In the genomic region with DNA sequence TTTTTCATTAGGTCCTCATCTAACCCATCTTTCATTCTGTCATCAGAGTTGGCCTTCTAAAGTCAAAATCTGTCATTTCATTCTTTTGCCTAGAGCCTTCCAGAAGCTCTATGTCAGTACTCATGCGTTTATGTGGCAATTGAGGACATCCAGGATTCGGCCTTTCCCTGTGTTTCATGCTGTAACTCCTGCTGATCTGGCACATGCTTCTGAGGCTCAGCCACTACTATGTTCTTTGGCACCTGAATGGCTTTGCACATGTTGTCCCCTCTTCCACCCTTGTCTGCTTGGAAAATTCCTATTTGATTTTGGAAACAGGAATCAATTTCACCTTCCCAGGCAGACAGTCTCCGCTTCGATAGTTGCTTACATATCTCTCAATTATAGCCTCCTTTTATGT, we compare ENCODE assay signal across 23 cellular contexts.
"Had no signal": no experiment of that assay in that cellular context is flagged by ENCODE, and none has a peak within 500 bp of the region (broad histone marks: within the 10 kb centered on the region; RNA-seq: fewer than 3 reads in every experiment).

No MANE protein-coding gene starts in this region.

- H3K36me3 ChIP-seq: prostate gland, right atrium auricular region, thyroid gland had no signal

- H3K4me3 ChIP-seq: heart right ventricle, prostate gland, right atrium auricular region, sigmoid colon, stomach, thyroid gland had no signal

- H3K4me1 ChIP-seq: heart right ventricle, prostate gland, right atrium auricular region, sigmoid colon, stomach, thyroid gland had no signal

- DNase-seq: cortex of kidney; foreskin keratinocyte; glutamatergic neuron; heart right ventricle; hippocampal formation; immature natural killer cell; islet precursor cell; kidney glomerular epithelial cell; left colon; left ventricle myocardium superior; naive thymus-derived CD8-positive, alpha-beta T cell; nephron progenitor cell; nucleus accumbens; sigmoid colon; stimulated activated CD4-positive, alpha-beta T cell treated with anti-CD3 and anti-CD28 coated beads, Interleukin-2, amount 100 ng/mL, for 24 hours; stimulated activated CD4-positive, alpha-beta T cell treated with anti-CD3 and anti-CD28 coated beads, Interleukin-4, amount 100 ng/mL, for 24 hours; stimulated activated naive CD4-positive, alpha-beta T cell treated with Interleukin-2 at 50 U/mL for 16 hours; stomach; thyroid gland had no signal

- H3K9me3 ChIP-seq: prostate gland, thyroid gland had no signal

- FAIRE-seq: urothelium cell line had no signal

- H3K27ac ChIP-seq: foreskin keratinocyte, heart right ventricle, prostate gland, right atrium auricular region, sigmoid colon, stomach, thyroid gland had no signal

- H3K27me3 ChIP-seq: foreskin keratinocyte, heart right ventricle, right atrium auricular region, sigmoid colon, stomach, thyroid gland had no signal

- ATAC-seq: foreskin keratinocyte; heart right ventricle; left colon; left ventricle myocardium superior; naive thymus-derived CD8-positive, alpha-beta T cell; stimulated activated effector memory CD8-positive, alpha-beta T cell treated with anti-CD3 and anti-CD28 coated beads, Interleukin-12 subunit alpha, Interleukin-12 subunit beta, amount 100 ng/mL, for 72 hours had no signal
